ENCODE assay signal across 18 cellular contexts in genomic region chr12:104482113-104482512, GRCh38. TPM values are rescaled to one million over a fixed set of nuclear protein-coding genes. Genes with fewer than 3 reads are reported as not detected.
DNase-seq lines count a peak whose midpoint lies in the region; ATAC-seq and TF ChIP-seq lines count a peak whose summit lies in the region.
"Had no signal": no experiment of that assay in that cellular context is flagged by ENCODE, and none has a peak within 500 bp of the region (broad histone marks: within the 10 kb centered on the region; RNA-seq: fewer than 3 reads in every experiment).

No MANE protein-coding gene starts in this region.

- H3K79me2 ChIP-seq in OCI-LY7 (ENCODE audit: insufficient read depth, low read depth, low read length): peaks cover 76% of the 10 kb centered on the region

- H3K4me3 Mint-ChIP-seq in activated CD4-positive, alpha-beta T cell treated with anti-CD3 and anti-CD28 coated beads for 36 hours: no peak overlapping the region
- H3K4me3 Mint-ChIP-seq in CD4-positive, CD25-positive, alpha-beta regulatory T cell: peak overlapping the region; percentile 49 to 84 (median 80)
- H3K4me3 Mint-ChIP-seq in effector memory CD8-positive, alpha-beta T cell: peak overlapping the region in 1 of 2 donors; percentile 30
- H3K4me3 Mint-ChIP-seq: neural crest cell had no signal

- peaks cover 22% of the 10 kb centered on the region for H3K36me3 Mint-ChIP-seq in activated CD4-positive, alpha-beta T cell treated with anti-CD3 and anti-CD28 coated beads for 36 hours (ENCODE audit: low read depth)
- peaks cover 31% of the 10 kb centered on the region for H3K36me3 Mint-ChIP-seq in CD4-positive, CD25-positive, alpha-beta regulatory T cell
- peaks cover 26% of the 10 kb centered on the region for H3K36me3 Mint-ChIP-seq in effector memory CD8-positive, alpha-beta T cell (ENCODE audit: insufficient read depth)

- TF ChIP-seq CTCF in OCI-LY7 (conservative IDR thresholded peaks at IDR 0.05; ENCODE audit: low read length): no peak
- TF ChIP-seq CTCF in dorsolateral prefrontal cortex (IDR thresholded peaks at IDR 0.05 in 54 of 56, conservative IDR thresholded peaks at IDR 0.05 in 2 of 56; ENCODE audit: low read depth in 1 of 56, partially characterized antibody in 56 of 56): no peak
- TF ChIP-seq CTCF in right atrium auricular region (IDR thresholded peaks at IDR 0.05): no peak

- peaks cover 96% of the 10 kb centered on the region for H3K4me1 ChIP-seq in CD4-positive, CD25-positive, alpha-beta regulatory T cell (ENCODE audit: control insufficient read depth, insufficient read depth, low read length, poor library complexity, severe bottlenecking)
- H3K4me1 ChIP-seq in OCI-LY7 (ENCODE audit: insufficient read depth, low read length, poor library complexity, severe bottlenecking): peaks cover 94% of the 10 kb centered on the region
- H3K4me1 ChIP-seq in right atrium auricular region: peaks cover 0 to 34% of the 10 kb centered on the region in 2 donors

- no peaks in the 10 kb centered on the region for H3K9me2 ChIP-seq in OCI-LY7 (ENCODE audit: insufficient read depth, low read length)

- no peak overlapping the region for H2AFZ ChIP-seq in OCI-LY7 (ENCODE audit: low read length)

- DNase-seq in activated CD4-positive, alpha-beta T cell treated with anti-CD3 and anti-CD28 coated beads for 36 hours: peak; percentile 35
- no peak for DNase-seq in activated CD4-positive, alpha-beta T cell treated with anti-CD3 and anti-CD28 coated beads for 4 hours
- DNase-seq in CD4-positive, CD25-positive, alpha-beta regulatory T cell: peak in 2 of 3 donors; percentile 43
- peak; percentile 77 for DNase-seq in OCI-LY7 (ENCODE audit: low spot score)
- DNase-seq in effector memory CD8-positive, alpha-beta T cell: no peak
- DNase-seq in dorsolateral prefrontal cortex: no peak
- DNase-seq in right atrium auricular region (ENCODE audit: low spot score): no peak
- DNase-seq: amniotic stem cell; C1 segment of cervical spinal cord; caudate nucleus; mesendoderm; NCI-H345; stimulated activated CD4-positive, alpha-beta T cell treated with anti-CD3 and anti-CD28 coated beads, Interleukin-4, amount 100 ng/mL, for 1 hour had no signal

- H3K4me2 ChIP-seq in OCI-LY7 (ENCODE audit: low read length): peak overlapping the region; percentile 47

- BruUV-seq in OCI-LY7 (replicated peaks; lab: Mats Ljungman, UMichigan): no TSS peak

- H3K27me3 Mint-ChIP-seq in activated CD4-positive, alpha-beta T cell treated with anti-CD3 and anti-CD28 coated beads for 36 hours: no peaks in the 10 kb centered on the region
- H3K27me3 Mint-ChIP-seq in CD4-positive, CD25-positive, alpha-beta regulatory T cell: no peaks in the 10 kb centered on the region
- no peaks in the 10 kb centered on the region for H3K27me3 Mint-ChIP-seq in effector memory CD8-positive, alpha-beta T cell

- no peak for ATAC-seq in activated CD4-positive, alpha-beta T cell treated with anti-CD3 and anti-CD28 coated beads for 36 hours
- ATAC-seq in CD4-positive, CD25-positive, alpha-beta regulatory T cell (ENCODE audit: low read depth in 2 of 2): peak in 1 of 2 donors; percentile 44
- ATAC-seq in effector memory CD8-positive, alpha-beta T cell (replicated peaks): no peak
- ATAC-seq in GM18870 (IDR thresholded peaks at IDR 0.05; ENCODE audit: unreplicated experiment): no peak
- ATAC-seq: gastroesophageal sphincter, Panc1 had no signal

- peak overlapping the region; percentile 60 for H3K27ac ChIP-seq in CD4-positive, CD25-positive, alpha-beta regulatory T cell (ENCODE audit: insufficient read depth, low read length, poor library complexity, severe bottlenecking)
- H3K27ac ChIP-seq in OCI-LY7 (ENCODE audit: low read depth, low read length, poor library complexity, severe bottlenecking): peak overlapping the region; percentile 63
- no peak overlapping the region for H3K27ac ChIP-seq in dorsolateral prefrontal cortex
- H3K27ac ChIP-seq in right atrium auricular region: no peak overlapping the region
- H3K27ac ChIP-seq: esophagus muscularis mucosa, gastroesophageal sphincter had no signal

- no peaks in the 10 kb centered on the region for H3K9me3 ChIP-seq in CD4-positive, CD25-positive, alpha-beta regulatory T cell (ENCODE audit: control insufficient read depth in 2 of 2, low read length in 2 of 2)
- H3K9me3 ChIP-seq in OCI-LY7 (ENCODE audit: low read length): no peaks in the 10 kb centered on the region
- H3K9me3 ChIP-seq in right atrium auricular region: no peaks in the 10 kb centered on the region
- H3K9me3 ChIP-seq: gastroesophageal sphincter had no signal

- CTCF ChIA-PET in activated CD4-positive, alpha-beta T cell treated with anti-CD3 and anti-CD28 coated beads for 36 hours (lab: Charles Lee): interaction anchor here (0.5 kb wide), 1 partner anchor 456 kb away, joined by 3 read pairs; no protein-coding TSS in a partner anchor
- CTCF ChIA-PET in OCI-LY7 (lab: Charles Lee; ENCODE audit: unreplicated experiment): no interaction called here

- intact Hi-C loops in activated CD4-positive, alpha-beta T cell treated with anti-CD3 and anti-CD28 coated beads for 36 hours (cut with DNase I, micrococcal nuclease): no loop called here
- intact Hi-C loops in OCI-LY7 (cut with micrococcal nuclease; ENCODE audit: unreplicated experiment) (no loop called here), dorsolateral prefrontal cortex (cut with DNase I) (no loop called here)

- no peaks in the 10 kb centered on the region for H4K20me1 ChIP-seq in OCI-LY7 (ENCODE audit: insufficient read depth, low read length)

- H3K4me3 ChIP-seq in CD4-positive, CD25-positive, alpha-beta regulatory T cell (ENCODE audit: low read depth, low read length): peak overlapping the region; percentile 45
- H3K4me3 ChIP-seq in OCI-LY7 (ENCODE audit: low read depth, low read length, poor library complexity, severe bottlenecking) (no peak overlapping the region), dorsolateral prefrontal cortex (no peak overlapping the region), right atrium auricular region (no peak overlapping the region)
- H3K4me3 ChIP-seq: esophagus muscularis mucosa, gastroesophageal sphincter had no signal

- no peaks in the 10 kb centered on the region for H3K27me3 ChIP-seq in CD4-positive, CD25-positive, alpha-beta regulatory T cell (ENCODE audit: control insufficient read depth, insufficient read depth, low read length)
- no peaks in the 10 kb centered on the region for H3K27me3 ChIP-seq in dorsolateral prefrontal cortex
- no peaks in the 10 kb centered on the region for H3K27me3 ChIP-seq in right atrium auricular region
- H3K27me3 ChIP-seq: esophagus muscularis mucosa, gastroesophageal sphincter had no signal

- POLR2A ChIA-PET in activated CD4-positive, alpha-beta T cell treated with anti-CD3 and anti-CD28 coated beads for 36 hours (lab: Charles Lee): no interaction called here
- POLR2A ChIA-PET in OCI-LY7 (lab: Charles Lee): interaction anchor here (0.7 to 1.4 kb wide), 3 partner anchors 9 to 23 kb away, joined by 3 to 4 read pairs (median 4); no protein-coding TSS in a partner anchor

- H3K27ac Mint-ChIP-seq in activated CD4-positive, alpha-beta T cell treated with anti-CD3 and anti-CD28 coated beads for 36 hours: peak overlapping the region; percentile 5
- H3K27ac Mint-ChIP-seq in CD4-positive, CD25-positive, alpha-beta regulatory T cell: peak overlapping the region; percentile 93 to 99 (median 95)
- H3K27ac Mint-ChIP-seq in effector memory CD8-positive, alpha-beta T cell: peak overlapping the region; percentile 75 to 77

- H3K4me1 Mint-ChIP-seq in activated CD4-positive, alpha-beta T cell treated with anti-CD3 and anti-CD28 coated beads for 36 hours: peaks cover 92% of the 10 kb centered on the region
- peaks cover 54 to 99% (median 85%) of the 10 kb centered on the region in 4 donors for H3K4me1 Mint-ChIP-seq in CD4-positive, CD25-positive, alpha-beta regulatory T cell
- H3K4me1 Mint-ChIP-seq in effector memory CD8-positive, alpha-beta T cell (ENCODE audit: low read depth in 2 of 2): peaks cover 79 to 88% of the 10 kb centered on the region in 2 donors

- peaks cover 13% of the 10 kb centered on the region for H3K36me3 ChIP-seq in CD4-positive, CD25-positive, alpha-beta regulatory T cell (ENCODE audit: control insufficient read depth, insufficient read depth, low read length)
- H3K36me3 ChIP-seq in OCI-LY7 (ENCODE audit: insufficient read depth, low read length) (peaks cover 20% of the 10 kb centered on the region), right atrium auricular region (no peaks in the 10 kb centered on the region)
- H3K36me3 ChIP-seq: esophagus muscularis mucosa, gastroesophageal sphincter had no signal

- H3K9me3 Mint-ChIP-seq in activated CD4-positive, alpha-beta T cell treated with anti-CD3 and anti-CD28 coated beads for 36 hours (ENCODE audit: low read depth): no peaks in the 10 kb centered on the region
- H3K9me3 Mint-ChIP-seq in CD4-positive, CD25-positive, alpha-beta regulatory T cell: no peaks in the 10 kb centered on the region
- H3K9me3 Mint-ChIP-seq in effector memory CD8-positive, alpha-beta T cell: no peaks in the 10 kb centered on the region

RNA-seq across cellular contexts. Expression of gene CHST11, which starts 25.4 kb away (rescaled TPM):
- 10 to 100 TPM; 33.3 to 33.6 TPM for total RNA-seq in activated CD4-positive, alpha-beta T cell treated with anti-CD3 and anti-CD28 coated beads for 36 hours
- 192 TPM for total RNA-seq in CD4-positive, CD25-positive, alpha-beta regulatory T cell
- polyA plus RNA-seq in CD4-positive, CD25-positive, alpha-beta regulatory T cell: 100 to 1,000 TPM in 2 of 4 donors, 10 to 100 TPM in 2; 70.2 to 114 (median 99.5) TPM
- total RNA-seq in OCI-LY7 (2014; rRNA removed; shearing (Covaris generic)): 35.8 and 41.6 TPM in 2 replicates
- 15.2 and 16.8 TPM in 2 replicates for total RNA-seq in OCI-LY7 (2022)
- total RNA-seq in dorsolateral prefrontal cortex: 10 to 100 TPM; 14.8 to 77.6 (median 22.8) TPM
- 10 to 100 TPM in 1 of 2 donors, 1 to 10 TPM in 1; 7.8 to 11.9 TPM for total RNA-seq in right atrium auricular region

Comparison
In these comparisons a context has a peak if more than half of its experiments do, and no peak if none do; other contexts are left out.
1. DNase-seq: peak in activated CD4-positive, alpha-beta T cell treated with anti-CD3 and anti-CD28 coated beads for 36 hours (single experiment), CD4-positive, CD25-positive, alpha-beta regulatory T cell (2 of 3) and OCI-LY7 (single experiment); none in activated CD4-positive, alpha-beta T cell treated with anti-CD3 and anti-CD28 coated beads for 4 hours (0 of 2), effector memory CD8-positive, alpha-beta T cell (0 of 3), dorsolateral prefrontal cortex (0 of 10) and right atrium auricular region (single experiment).
2. H3K27ac Mint-ChIP-seq: peak in every context shown above with its lines; median percentile 95 in CD4-positive, CD25-positive, alpha-beta regulatory T cell; 76 in effector memory CD8-positive, alpha-beta T cell; 5 in activated CD4-positive, alpha-beta T cell treated with anti-CD3 and anti-CD28 coated beads for 36 hours.
3. H3K27ac ChIP-seq: peak in CD4-positive, CD25-positive, alpha-beta regulatory T cell (single experiment) and OCI-LY7 (single experiment); none in dorsolateral prefrontal cortex (0 of 59) and right atrium auricular region (0 of 2).